2 cellular contexts compared by ENCODE assay signal in genomic region chr17:29433551-29433950, GRCh38.
TF ChIP-seq lines count a peak whose summit lies in the region.

No MANE protein-coding gene starts in this region.

TF ChIP-seq in IMR-90, 13 proteins besides CTCF, POLR2A, EP300 and RAD21:
- TF ChIP-seq USF2 (IDR thresholded peaks at IDR 0.05; ENCODE audit: low read depth, low read length): no peak
- TF ChIP-seq FOS (IDR thresholded peaks at IDR 0.05; ENCODE audit: low read depth, low read length): no peak
- no peak for TF ChIP-seq SMC3 (IDR thresholded peaks at IDR 0.05; ENCODE audit: low read depth, low read length)
- no peak for TF ChIP-seq RCOR1 (IDR thresholded peaks at IDR 0.05; ENCODE audit: insufficient replicate concordance, low read length)
- no peak for TF ChIP-seq CHD1 (IDR thresholded peaks at IDR 0.05; ENCODE audit: low read depth, low read length)
- TF ChIP-seq BHLHE40 (IDR thresholded peaks at IDR 0.05; ENCODE audit: low read depth, low read length): no peak
- TF ChIP-seq MAFK (IDR thresholded peaks at IDR 0.05; ENCODE audit: low read depth, low read length): no peak
- no peak for TF ChIP-seq ELK1 (IDR thresholded peaks at IDR 0.05; ENCODE audit: borderline replicate concordance, low read depth, low read length)
- TF ChIP-seq NFE2L2 (IDR thresholded peaks at IDR 0.05; ENCODE audit: low read depth, low read length): no peak
- no peak for TF ChIP-seq MXI1 (IDR thresholded peaks at IDR 0.05; ENCODE audit: borderline replicate concordance, low read depth, low read length)
- TF ChIP-seq CEBPB (IDR thresholded peaks at IDR 0.05; ENCODE audit: low read depth, low read length): no peak
- no peak for TF ChIP-seq RFX5 (IDR thresholded peaks at IDR 0.05; ENCODE audit: low read depth, low read length)
- no peak for TF ChIP-seq MAZ (IDR thresholded peaks at IDR 0.05; ENCODE audit: borderline replicate concordance, low read depth, low read length)

TF ChIP-seq in H1, 55 proteins besides CTCF, POLR2A, EP300 and RAD21:
- no peak for TF ChIP-seq RXRA (IDR thresholded peaks at IDR 0.05; ENCODE audit: insufficient read depth, low read depth, low read length)
- no peak for TF ChIP-seq NANOG (IDR thresholded peaks at IDR 0.05; ENCODE audit: insufficient read depth, low read depth, low read length, poor library complexity, severe bottlenecking)
- no peak for TF ChIP-seq TCF12 (IDR thresholded peaks at IDR 0.05; ENCODE audit: low read depth, low read length)
- TF ChIP-seq CHD2 (IDR thresholded peaks at IDR 0.05; ENCODE audit: low read length): no peak
